In genomic region chr17:66970797-66971196, GRCh38 we compare ENCODE assay signal across 17 cellular contexts. TPM values are rescaled to one million over a fixed set of nuclear protein-coding genes. Genes with fewer than 3 reads are reported as not detected.
DNase-seq lines count a peak whose midpoint lies in the region; ATAC-seq and TF ChIP-seq lines count a peak whose summit lies in the region.
"Had no signal": no experiment of that assay in that cellular context is flagged by ENCODE, and none has a peak within 500 bp of the region (broad histone marks: within the 10 kb centered on the region; RNA-seq: fewer than 3 reads in every experiment).

No MANE protein-coding gene starts in this region.

- H3K4me2 ChIP-seq in osteoblast (ENCODE audit: insufficient read depth, low read length) = no peak overlapping the region

- no peak for ATAC-seq in HG03354 (IDR thresholded peaks at IDR 0.05; ENCODE audit: poor library complexity, severe bottlenecking, unreplicated experiment)
- ATAC-seq: HCT116 had no signal

- peaks cover 6% of the 10 kb centered on the region for H3K27me3 ChIP-seq in WERI-Rb-1 (ENCODE audit: insufficient read depth, low read depth, severe bottlenecking)
- H3K27me3 ChIP-seq in osteoblast (ENCODE audit: insufficient read depth, low read length) = peaks cover 70% of the 10 kb centered on the region
- H3K27me3 ChIP-seq: BE2C had no signal

- no peaks in the 10 kb centered on the region for H3K79me2 ChIP-seq in osteoblast (ENCODE audit: insufficient read depth, low read length)

- no peaks in the 10 kb centered on the region for H3K9me3 Mint-ChIP-seq in nephron progenitor cell
- H3K9me3 Mint-ChIP-seq: HFFc6 had no signal

- no peaks in the 10 kb centered on the region for H4K20me1 ChIP-seq in osteoblast (ENCODE audit: insufficient read depth, low read length)

- H3K4me1 Mint-ChIP-seq in nephron progenitor cell = peaks cover 59% of the 10 kb centered on the region

- TF ChIP-seq CTCF in WERI-Rb-1 (IDR thresholded peaks at IDR 0.05; ENCODE audit: low read depth, low read length) = no peak
- TF ChIP-seq CTCF in nephron progenitor cell (IDR thresholded peaks at IDR 0.05) = no peak
- no peak for TF ChIP-seq CTCF in osteoblast (IDR thresholded peaks at IDR 0.05; ENCODE audit: extremely low read depth, low read depth, low read length)

- no peaks in the 10 kb centered on the region for H3K4me1 ChIP-seq in osteoblast (ENCODE audit: insufficient read depth, low read length)

- H3K4me3 Mint-ChIP-seq in nephron progenitor cell = peak overlapping the region; percentile 19
- H3K4me3 Mint-ChIP-seq: HFFc6 had no signal

- H3K36me3 Mint-ChIP-seq in nephron progenitor cell (ENCODE audit: low read depth) = no peaks in the 10 kb centered on the region
- H3K36me3 Mint-ChIP-seq: CD4-positive, CD25-positive, alpha-beta regulatory T cell; CD8-positive, alpha-beta memory T cell had no signal

- H3K9me3 ChIP-seq in WERI-Rb-1 (ENCODE audit: severe bottlenecking) = no peaks in the 10 kb centered on the region
- no peaks in the 10 kb centered on the region for H3K9me3 ChIP-seq in osteoblast (ENCODE audit: low read depth, low read length)
- H3K9me3 ChIP-seq: BE2C had no signal

- 0 out of 2 replicates have a peak overlapping the region, but pooled peaks have one; percentile 19 for H3K27ac ChIP-seq in WERI-Rb-1
- H3K27ac ChIP-seq in osteoblast (ENCODE audit: low read depth, low read length) = no peak overlapping the region

- peaks cover 60% of the 10 kb centered on the region for H3K27me3 Mint-ChIP-seq in nephron progenitor cell (ENCODE audit: low read depth, poor library complexity)

- H3K36me3 ChIP-seq in WERI-Rb-1 (peaks cover 6% of the 10 kb centered on the region), osteoblast (ENCODE audit: insufficient read depth, low read length) (no peaks in the 10 kb centered on the region)

- no peak overlapping the region for H3K27ac Mint-ChIP-seq in nephron progenitor cell
- H3K27ac Mint-ChIP-seq: CD4-positive, CD25-positive, alpha-beta regulatory T cell; CD8-positive, alpha-beta memory T cell; HFFc6 had no signal

- no peak for DNase-seq in WERI-Rb-1
- DNase-seq in nephron progenitor cell = no peak
- DNase-seq in osteoblast (ENCODE audit: insufficient read length, low spot score, missing footprints) = peak; percentile 49
- no peak for DNase-seq in stimulated activated CD4-positive, alpha-beta T cell treated with anti-CD3 and anti-CD28 coated beads, Interleukin-15, amount 100 ng/mL, for 24 hours
- no peak for DNase-seq in NCI-H2107 (lab: John Stamatoyannopoulos, UW)
- DNase-seq: ACHN; C1 segment of cervical spinal cord; CD4-positive, CD25-positive, alpha-beta regulatory T cell; CD8-positive, alpha-beta memory T cell; COR-L47; GOT3; H7; HFFc6; IMR-90 had no signal

- no peak overlapping the region for H3K4me3 ChIP-seq in WERI-Rb-1 (ENCODE audit: low read depth, low read length)
- no peak overlapping the region for H3K4me3 ChIP-seq in osteoblast (ENCODE audit: insufficient read depth, low read length)

- H2AFZ ChIP-seq in osteoblast (ENCODE audit: low read length) = no peak overlapping the region

RNA-seq across cellular contexts. Expression of gene CACNG4, which starts 6.3 kb away (rescaled TPM):
- not detected in 2 replicates for total RNA-seq in osteoblast
- total RNA-seq: CD4-positive, CD25-positive, alpha-beta regulatory T cell; CD8-positive, alpha-beta memory T cell; HFFc6 had no signal
